15 cellular contexts compared by ENCODE assay signal in genomic region chrX:17047224-17047623, GRCh38.
DNase-seq lines count a peak whose midpoint lies in the region; ATAC-seq, FAIRE-seq and TF ChIP-seq lines count a peak whose summit lies in the region.
"Had no signal": no experiment of that assay in that cellular context is flagged by ENCODE, and none has a peak within 500 bp of the region (broad histone marks: within the 10 kb centered on the region; RNA-seq: fewer than 3 reads in every experiment).

No MANE protein-coding gene starts in this region.

- no peak overlapping the region for H2AK5ac ChIP-seq in mesendoderm (ENCODE audit: low read length)

- H3K9me3 ChIP-seq in Loucy (ENCODE audit: insufficient read depth, low read depth, low read length) = no peaks in the 10 kb centered on the region
- no peaks in the 10 kb centered on the region for H3K9me3 ChIP-seq in astrocyte (ENCODE audit: insufficient read depth, low read depth, low read length)
- H3K9me3 ChIP-seq: BLaER1 treated with 17β-estradiol and CSF1 and Interleukin-3, amounts not matched to agents 10 nM and 100 nM had no signal

- H2BK15ac ChIP-seq in mesendoderm (replicated peaks; ENCODE audit: low read depth) = no peak overlapping the region

- peak; percentile 32 for FAIRE-seq in astrocyte (lab: Jason Lieb, UNC)
- FAIRE-seq: G401.6 had no signal

- H3K56ac ChIP-seq in mesendoderm (ENCODE audit: low read length) = no peak overlapping the region

- H3K36me3 ChIP-seq in ACC112 (ENCODE audit: insufficient read depth, low read length) = no peaks in the 10 kb centered on the region
- no peaks in the 10 kb centered on the region for H3K36me3 ChIP-seq in Loucy (ENCODE audit: insufficient read depth, low read length)
- no peaks in the 10 kb centered on the region for H3K36me3 ChIP-seq in astrocyte (ENCODE audit: insufficient read depth, low read length)
- H3K36me3 ChIP-seq in mesendoderm (ENCODE audit: control insufficient read depth, insufficient read depth, low read length) = no peaks in the 10 kb centered on the region
- H3K36me3 ChIP-seq: BLaER1 treated with 17β-estradiol and CSF1 and Interleukin-3, amounts not matched to agents 10 nM and 100 nM had no signal

- no peaks in the 10 kb centered on the region for H3K9me3 Mint-ChIP-seq in astrocyte (ENCODE audit: unreplicated experiment)
- H3K9me3 Mint-ChIP-seq: CD8-positive, alpha-beta T cell; HFFc6; IgD-negative memory B cell had no signal

- H3K4ac ChIP-seq in mesendoderm (ENCODE audit: low read depth, low read length) = no peak overlapping the region

- H3K27ac ChIP-seq in ACC112 (ENCODE audit: low read depth, low read length) (no peak overlapping the region), astrocyte (ENCODE audit: low read depth, low read length) (no peak overlapping the region), mesendoderm (ENCODE audit: low read depth, low read length) (no peak overlapping the region)
- H3K27ac ChIP-seq: BLaER1 treated with 17β-estradiol and CSF1 and Interleukin-3, amounts not matched to agents 10 nM and 100 nM had no signal

- H3K27ac Mint-ChIP-seq in astrocyte (ENCODE audit: unreplicated experiment) = no peak overlapping the region
- H3K27ac Mint-ChIP-seq: B cell; CD8-positive, alpha-beta T cell; HFFc6; IgD-negative memory B cell had no signal

- DNase-seq in astrocyte (ENCODE audit: low read depth) (no peak), mesendoderm (peak; percentile 3), NCI-H774 (lab: John Stamatoyannopoulos, UW) (no peak), hypothalamus (lab: John Stamatoyannopoulos, UW) (no peak), occipital lobe (lab: John Stamatoyannopoulos, UW) (no peak)
- DNase-seq: GOT3 had no signal

- H3K79me2 ChIP-seq in ACC112 (ENCODE audit: control insufficient read depth, insufficient read depth, low read length, unreplicated experiment) = no peaks in the 10 kb centered on the region
- H3K79me2 ChIP-seq in Loucy (ENCODE audit: insufficient read depth, low read length) = no peaks in the 10 kb centered on the region
- H3K79me2 ChIP-seq in astrocyte (ENCODE audit: insufficient read depth, low read length) = no peaks in the 10 kb centered on the region
- no peaks in the 10 kb centered on the region for H3K79me2 ChIP-seq in mesendoderm (ENCODE audit: control insufficient read depth, insufficient read depth, low read length)

- no peaks in the 10 kb centered on the region for H3K27me3 ChIP-seq in ACC112 (ENCODE audit: insufficient read depth, low read length)
- H3K27me3 ChIP-seq in Loucy (ENCODE audit: insufficient read depth, low read length, poor library complexity, severe bottlenecking) = no peaks in the 10 kb centered on the region
- H3K27me3 ChIP-seq in astrocyte (ENCODE audit: insufficient read depth, low read length) = no peaks in the 10 kb centered on the region
- H3K27me3 ChIP-seq in mesendoderm (ENCODE audit: insufficient read depth, low read length, poor library complexity) = no peaks in the 10 kb centered on the region

- H4K20me1 ChIP-seq in Loucy (ENCODE audit: insufficient read depth, low read length, poor library complexity, severe bottlenecking) = no peaks in the 10 kb centered on the region
- no peaks in the 10 kb centered on the region for H4K20me1 ChIP-seq in astrocyte (ENCODE audit: insufficient read depth, low read length)

- no peaks in the 10 kb centered on the region for H3K4me1 Mint-ChIP-seq in astrocyte (ENCODE audit: low read depth, unreplicated experiment)

- no peak overlapping the region for H2BK5ac ChIP-seq in mesendoderm (ENCODE audit: low read length)

- no peak for ATAC-seq in GM18861 (IDR thresholded peaks at IDR 0.05; ENCODE audit: unreplicated experiment)

- H4K8ac ChIP-seq in mesendoderm (ENCODE audit: low read depth, low read length) = no peak overlapping the region

- H3K4me1 ChIP-seq in ACC112 (ENCODE audit: control insufficient read depth, insufficient read depth, low read length, unreplicated experiment) = no peaks in the 10 kb centered on the region
- no peaks in the 10 kb centered on the region for H3K4me1 ChIP-seq in Loucy (ENCODE audit: insufficient read depth, low read length, poor library complexity, severe bottlenecking)
- no peaks in the 10 kb centered on the region for H3K4me1 ChIP-seq in astrocyte (ENCODE audit: insufficient read depth, low read length)
- H3K4me1 ChIP-seq in mesendoderm (ENCODE audit: control insufficient read depth, low read depth, low read length) = no peaks in the 10 kb centered on the region
- H3K4me1 ChIP-seq: BLaER1 treated with 17β-estradiol and CSF1 and Interleukin-3, amounts not matched to agents 10 nM and 100 nM had no signal

- WGBS in mesendoderm (ENCODE audit: extremely low coverage, insufficient coverage, low lambda C conversion rate) = no CpG with 5 or more reads among the region's 7 CpGs

- no peak overlapping the region for H4K5ac ChIP-seq in mesendoderm (ENCODE audit: low read length)

- H3K9me2 ChIP-seq in Loucy (replicated peaks; ENCODE audit: low read depth, low read length) = no peaks in the 10 kb centered on the region

- no peaks in the 10 kb centered on the region for H3K36me3 Mint-ChIP-seq in astrocyte (ENCODE audit: low read depth, unreplicated experiment)
- H3K36me3 Mint-ChIP-seq: CD8-positive, alpha-beta T cell had no signal

- H2BK120ac ChIP-seq in mesendoderm (ENCODE audit: low read depth, low read length) = no peak overlapping the region

- H3K27me3 Mint-ChIP-seq in astrocyte (ENCODE audit: low read depth, unreplicated experiment) = no peaks in the 10 kb centered on the region
- H3K27me3 Mint-ChIP-seq: B cell had no signal

- H3K4me3 Mint-ChIP-seq in astrocyte (ENCODE audit: unreplicated experiment) = no peak overlapping the region
- H3K4me3 Mint-ChIP-seq: B cell; CD8-positive, alpha-beta T cell; HFFc6; IgD-negative memory B cell had no signal

- H3K9ac ChIP-seq in Loucy (ENCODE audit: low read depth, low read length, poor library complexity, severe bottlenecking) = no peak overlapping the region
- no peak overlapping the region for H3K9ac ChIP-seq in astrocyte (ENCODE audit: low read length)
- H3K9ac ChIP-seq in mesendoderm (ENCODE audit: low read length) = no peak overlapping the region
- H3K9ac ChIP-seq: BLaER1 treated with 17β-estradiol and CSF1 and Interleukin-3, amounts not matched to agents 10 nM and 100 nM had no signal

- H3K79me1 ChIP-seq in mesendoderm (ENCODE audit: low read length) = no peaks in the 10 kb centered on the region

- TF ChIP-seq CTCF in Loucy (conservative IDR thresholded peaks at IDR 0.05; ENCODE audit: low read length) (no peak), astrocyte (IDR thresholded peaks at IDR 0.05; ENCODE audit: insufficient read depth, low read depth, low read length) (no peak)

- peak overlapping the region; percentile 96 for H2AFZ ChIP-seq in ACC112 (ENCODE audit: low read length, unreplicated experiment)
- H2AFZ ChIP-seq in Loucy (ENCODE audit: low read length) = 0 out of 2 replicates have a peak overlapping the region, but pooled peaks have one; percentile 39
- no peak overlapping the region for H2AFZ ChIP-seq in astrocyte (ENCODE audit: low read depth, low read length)

- H3K4me2 ChIP-seq in Loucy (ENCODE audit: low read depth, low read length, poor library complexity, severe bottlenecking) = no peak overlapping the region
- H3K4me2 ChIP-seq in astrocyte (ENCODE audit: low read length) = no peak overlapping the region
- H3K4me2 ChIP-seq in mesendoderm (ENCODE audit: low read length) = no peak overlapping the region
- H3K4me2 ChIP-seq: BLaER1 treated with 17β-estradiol and CSF1 and Interleukin-3, amounts not matched to agents 10 nM and 100 nM had no signal

- no peaks in the 10 kb centered on the region for H3F3A ChIP-seq in Loucy (ENCODE audit: low read depth)

- no peak overlapping the region for H3K23ac ChIP-seq in mesendoderm (ENCODE audit: low read length)

- H3K18ac ChIP-seq in mesendoderm (ENCODE audit: low read length) = no peak overlapping the region

- H3K4me3 ChIP-seq in ACC112 (ENCODE audit: low read depth, low read length) (0 out of 2 replicates have a peak overlapping the region, but pooled peaks have one; percentile 57), Loucy (ENCODE audit: low read length, poor library complexity, severe bottlenecking) (no peak overlapping the region), astrocyte (ENCODE audit: insufficient read depth, low read depth, low read length) (no peak overlapping the region), mesendoderm (ENCODE audit: low read length) (no peak overlapping the region)
- H3K4me3 ChIP-seq: BLaER1 treated with 17β-estradiol and CSF1 and Interleukin-3, amounts not matched to agents 10 nM and 100 nM had no signal
